29 cellular contexts compared by ENCODE assay signal in genomic region chr9:104800068-104800785, GRCh38. TPM values are rescaled to one million over a fixed set of nuclear protein-coding genes. Genes with fewer than 3 reads are reported as not detected.
"Had no signal": no experiment of that assay in that cellular context is flagged by ENCODE, and none has a peak within 500 bp of the region (broad histone marks: within the 10 kb centered on the region; RNA-seq: fewer than 3 reads in every experiment).

No MANE protein-coding gene starts in this region.

- H3K27ac ChIP-seq: neutrophil, pancreas, prostate gland, right atrium auricular region, skin epidermis, spleen, thoracic aorta, thyroid gland, tibial nerve, upper lobe of left lung, vagina had no signal

- H3K4me3 ChIP-seq: pancreas, prostate gland, right atrium auricular region, skin epidermis, smooth muscle cell, spleen, thoracic aorta, thyroid gland, tibial nerve, upper lobe of left lung, vagina had no signal

- ATAC-seq: naive thymus-derived CD8-positive, alpha-beta T cell; natural killer cell treated with Interleukin-12 subunit alpha and Interleukin-12 subunit beta and Interleukin-15 and Interleukin-18, amount 100 ng/mL, for 72 hours; pancreas; sciatic nerve; stimulated activated memory B cell treated with anti-CD40 and anti-IgM and Interleukin-4, amounts not matched to agents 10 μg/mL and 1 μg/mL and 100 μg/mL, for 72 hours; stimulated activated naive CD8-positive, alpha-beta T cell treated with anti-CD3 and anti-CD28 coated beads, Interleukin-15, amount 100 ng/mL, for 72 hours; stimulated activated naive CD8-positive, alpha-beta T cell treated with anti-CD3 and anti-CD28 coated beads, Interleukin-15, Interleukin-2, amounts not matched to agents 100 U/mL and 50 U/mL, for 24 hours had no signal

- H3K4me1 ChIP-seq: pancreas, prostate gland, right atrium auricular region, thyroid gland, tibial nerve, vagina had no signal

- H3K27me3 ChIP-seq: neutrophil, pancreas, right atrium auricular region, spleen, thyroid gland, tibial nerve, upper lobe of left lung, vagina had no signal

- H3K9me3 Mint-ChIP-seq: naive thymus-derived CD8-positive, alpha-beta T cell; natural killer cell treated with Interleukin-12 subunit alpha and Interleukin-12 subunit beta and Interleukin-15 and Interleukin-18, amount 100 ng/mL, for 72 hours; nephron progenitor cell; neural crest cell; stimulated activated memory B cell treated with anti-CD40 and anti-IgM and Interleukin-4, amounts not matched to agents 10 μg/mL and 1 μg/mL and 100 μg/mL, for 72 hours; stimulated activated naive CD8-positive, alpha-beta T cell treated with anti-CD3 and anti-CD28 coated beads, Interleukin-15, amount 100 ng/mL, for 72 hours had no signal

- H3K4me1 Mint-ChIP-seq: naive thymus-derived CD8-positive, alpha-beta T cell; nephron progenitor cell; neural crest cell; stimulated activated memory B cell treated with anti-CD40 and anti-IgM and Interleukin-4, amounts not matched to agents 10 μg/mL and 1 μg/mL and 100 μg/mL, for 72 hours; stimulated activated naive CD8-positive, alpha-beta T cell treated with anti-CD3 and anti-CD28 coated beads, Interleukin-15, amount 100 ng/mL, for 72 hours had no signal

- H3K4me3 Mint-ChIP-seq: naive thymus-derived CD8-positive, alpha-beta T cell; natural killer cell treated with Interleukin-12 subunit alpha and Interleukin-12 subunit beta and Interleukin-15 and Interleukin-18, amount 100 ng/mL, for 72 hours; nephron progenitor cell; neural crest cell; stimulated activated memory B cell treated with anti-CD40 and anti-IgM and Interleukin-4, amounts not matched to agents 10 μg/mL and 1 μg/mL and 100 μg/mL, for 72 hours; stimulated activated naive CD8-positive, alpha-beta T cell treated with anti-CD3 and anti-CD28 coated beads, Interleukin-15, amount 100 ng/mL, for 72 hours had no signal

- H3K27me3 Mint-ChIP-seq: naive thymus-derived CD8-positive, alpha-beta T cell; stimulated activated memory B cell treated with anti-CD40 and anti-IgM and Interleukin-4, amounts not matched to agents 10 μg/mL and 1 μg/mL and 100 μg/mL, for 72 hours; stimulated activated naive CD8-positive, alpha-beta T cell treated with anti-CD3 and anti-CD28 coated beads, Interleukin-15, amount 100 ng/mL, for 72 hours had no signal

- DNase-seq: naive thymus-derived CD8-positive, alpha-beta T cell; nephron progenitor cell; nucleus accumbens; pancreas; retina; spleen; stimulated activated CD4-positive, alpha-beta T cell treated with anti-CD3 and anti-CD28 coated beads, Interleukin-12 subunit alpha, Interleukin-12 subunit beta, amount 100 ng/mL, for 4 hours; stimulated activated CD4-positive, alpha-beta T cell treated with anti-CD3 and anti-CD28 coated beads, Interleukin-1b, Interleukin-23, amount 100 ng/mL, for 48 hours; stimulated activated CD4-positive, alpha-beta T cell treated with anti-CD3 and anti-CD28 coated beads, Interleukin-4, amount 100 ng/mL, for 1 hour; stimulated activated CD4-positive, alpha-beta T cell treated with anti-CD3 and anti-CD28 coated beads, Interleukin-4, amount 100 ng/mL, for 4 hours; stimulated activated CD8-positive, alpha-beta memory T cell treated with anti-CD3 and anti-CD28 coated beads, Interleukin-4, amount 100 ng/mL, for 48 hours; stimulated activated naive CD4-positive, alpha-beta T cell; stimulated activated naive CD8-positive, alpha-beta T cell treated with anti-CD3 and anti-CD28 coated beads, Interleukin-15, amount 100 ng/mL, for 72 hours; stimulated activated naive CD8-positive, alpha-beta T cell treated with anti-CD3 and anti-CD28 coated beads, Interleukin-15, Interleukin-2, amounts not matched to agents 100 U/mL and 50 U/mL, for 24 hours; thyroid gland; trophoblast cell; upper lobe of left lung had no signal

- H3K27ac Mint-ChIP-seq: naive thymus-derived CD8-positive, alpha-beta T cell; natural killer cell treated with Interleukin-12 subunit alpha and Interleukin-12 subunit beta and Interleukin-15 and Interleukin-18, amount 100 ng/mL, for 72 hours; nephron progenitor cell; stimulated activated memory B cell treated with anti-CD40 and anti-IgM and Interleukin-4, amounts not matched to agents 10 μg/mL and 1 μg/mL and 100 μg/mL, for 72 hours had no signal

- H3K9me3 ChIP-seq: neutrophil, pancreas, prostate gland, right atrium auricular region, spleen, thoracic aorta, thyroid gland, tibial nerve, upper lobe of left lung, vagina had no signal

- H3K36me3 Mint-ChIP-seq: natural killer cell treated with Interleukin-12 subunit alpha and Interleukin-12 subunit beta and Interleukin-15 and Interleukin-18, amount 100 ng/mL, for 72 hours had no signal

RNA-seq across cellular contexts. Expression of gene NIPSNAP3B, which starts 36.3 kb away (rescaled TPM):
- total RNA-seq: natural killer cell treated with Interleukin-12 subunit alpha and Interleukin-12 subunit beta and Interleukin-15 and Interleukin-18, amount 100 ng/mL, for 72 hours had no signal
